In the genomic region with DNA sequence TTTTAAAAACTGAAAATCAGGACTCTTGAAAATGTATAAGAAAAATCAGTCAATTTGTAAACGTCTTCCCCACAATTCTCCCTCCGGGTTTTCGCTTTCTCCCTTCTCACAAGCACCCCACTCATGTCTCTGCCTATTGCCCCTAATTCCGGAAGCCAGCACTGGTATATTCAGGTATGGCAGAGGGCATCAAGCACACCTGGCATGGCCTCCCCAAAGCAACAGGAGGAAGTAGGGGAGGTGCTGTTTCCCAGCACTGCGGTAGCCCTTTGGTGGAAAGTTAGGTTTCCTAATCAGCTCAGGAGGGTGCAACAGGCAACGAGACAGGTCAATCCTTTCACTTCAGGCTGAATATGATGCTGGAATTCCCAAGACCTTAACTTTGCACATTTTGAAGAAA, we compare ENCODE assay signal across 16 cellular contexts. TPM values are rescaled to one million over a fixed set of nuclear protein-coding genes. Genes with fewer than 3 reads are reported as not detected.
DNase-seq lines count a peak whose midpoint lies in the region; ATAC-seq and TF ChIP-seq lines count a peak whose summit lies in the region.
"Had no signal": no experiment of that assay in that cellular context is flagged by ENCODE, and none has a peak within 500 bp of the region (broad histone marks: within the 10 kb centered on the region; RNA-seq: fewer than 3 reads in every experiment).

No MANE protein-coding gene starts in this region.

- peak; percentile 44 to 51 for ATAC-seq in lower lobe of right lung
- no peak for ATAC-seq in sciatic nerve
- ATAC-seq: A549; CD8-positive, alpha-beta T cell; K562 had no signal

- H3K36me3 Mint-ChIP-seq in activated naive CD8-positive, alpha-beta T cell treated with anti-CD3 and anti-CD28 coated beads for 36 hours, result peaks cover 29% of the 10 kb centered on the region

- intact Hi-C loops in lower lobe of right lung (cut with DNase I) (no loop called here), sciatic nerve (cut with DNase I) (loop anchor here (10.0 kb wide), 1 partner anchor 52 kb away; no protein-coding TSS in a partner anchor)

- H3K4me1 ChIP-seq in lower lobe of right lung, result peaks cover 25% of the 10 kb centered on the region
- H3K4me1 ChIP-seq: A549, Caco-2, HAP-1 had no signal

- H3K27me3 Mint-ChIP-seq in activated naive CD8-positive, alpha-beta T cell treated with anti-CD3 and anti-CD28 coated beads for 36 hours, result no peaks in the 10 kb centered on the region

- H3K36me3 ChIP-seq in KOPT-K1 (ENCODE audit: insufficient read depth, low read length) (no peaks in the 10 kb centered on the region), lower lobe of right lung (no peaks in the 10 kb centered on the region)
- H3K36me3 ChIP-seq: HAP-1 had no signal

- no peak overlapping the region for H3K27ac Mint-ChIP-seq in activated naive CD8-positive, alpha-beta T cell treated with anti-CD3 and anti-CD28 coated beads for 36 hours
- H3K27ac Mint-ChIP-seq: CD14-positive monocyte; CD8-positive, alpha-beta T cell had no signal

- H3K4me3 Mint-ChIP-seq in activated naive CD8-positive, alpha-beta T cell treated with anti-CD3 and anti-CD28 coated beads for 36 hours, result no peak overlapping the region
- H3K4me3 Mint-ChIP-seq: CD14-positive monocyte; CD8-positive, alpha-beta T cell had no signal

- TF ChIP-seq CTCF in lower lobe of right lung (IDR thresholded peaks at IDR 0.05), result no peak

- H3K4me1 Mint-ChIP-seq in activated naive CD8-positive, alpha-beta T cell treated with anti-CD3 and anti-CD28 coated beads for 36 hours, result no peaks in the 10 kb centered on the region

- H3K27me3 ChIP-seq in lower lobe of right lung (ENCODE audit: low read depth), result no peaks in the 10 kb centered on the region

- peaks cover 14% of the 10 kb centered on the region for H3K9me3 Mint-ChIP-seq in activated naive CD8-positive, alpha-beta T cell treated with anti-CD3 and anti-CD28 coated beads for 36 hours

- peak; percentile 21 for DNase-seq in dermis blood vessel endothelial cell
- no peak for DNase-seq in lower lobe of right lung
- DNase-seq in LoVo (ENCODE audit: low spot score), result no peak
- no peak for DNase-seq in activated naive CD8-positive, alpha-beta T cell treated with anti-CD3 and anti-CD28 coated beads for 36 hours
- no peak for DNase-seq in sciatic nerve (ENCODE audit: low spot score)
- DNase-seq in COLO668 (lab: John Stamatoyannopoulos, UW; ENCODE audit: unreplicated experiment), result no peak
- DNase-seq: Caco-2; CD8-positive, alpha-beta T cell; DMS53; GF-D8; GOT3 had no signal

- H3K27ac ChIP-seq in KOPT-K1 (ENCODE audit: low read depth, low read length, poor library complexity, severe bottlenecking), result peak overlapping the region; percentile 25
- H3K27ac ChIP-seq in lower lobe of right lung, result no peak overlapping the region
- H3K27ac ChIP-seq: A549 had no signal

- H3K9me3 ChIP-seq in KOPT-K1 (ENCODE audit: insufficient read depth, low read length, poor library complexity, severe bottlenecking) (peaks cover 15% of the 10 kb centered on the region), lower lobe of right lung (peaks cover 10% of the 10 kb centered on the region)
- H3K9me3 ChIP-seq: Caco-2, HAP-1 had no signal

- no peak overlapping the region for H3K4me3 ChIP-seq in lower lobe of right lung
- H3K4me3 ChIP-seq: A549, HAP-1, K562 had no signal

RNA-seq across cellular contexts. Expression of a gene that starts 30.1 kb away (rescaled TPM):
- 23.0 and 84.3 TPM in 2 replicates for total RNA-seq in dermis blood vessel endothelial cell
- total RNA-seq in lower lobe of right lung, result 285 TPM
- total RNA-seq in activated naive CD8-positive, alpha-beta T cell treated with anti-CD3 and anti-CD28 coated beads for 36 hours, result 10 to 100 TPM; 10.8 to 10.9 TPM
- 0.31 TPM for total RNA-seq in sciatic nerve

RNA-seq across cellular contexts. Expression of a gene that starts 33.1 kb away (rescaled TPM):
- total RNA-seq in dermis blood vessel endothelial cell, result 24.5 and 33.6 TPM in 2 replicates
- total RNA-seq in lower lobe of right lung, result 49.9 TPM
- 10 to 100 TPM; 32.2 to 38.3 TPM for total RNA-seq in activated naive CD8-positive, alpha-beta T cell treated with anti-CD3 and anti-CD28 coated beads for 36 hours
- total RNA-seq in sciatic nerve, result 32.0 TPM
